8 cellular contexts compared by ENCODE assay signal in genomic region chr16:51762081-51762995, GRCh38.
A peak's percentile ranks its signal among the peaks of the same experiment; 100 is the strongest.
DNase-seq lines count a peak whose midpoint lies in the region; ATAC-seq and TF ChIP-seq lines count a peak whose summit lies in the region.

No MANE protein-coding gene starts in this region.

- peak; percentile 91 for TF ChIP-seq CTCF in DND-41 (IDR thresholded peaks at IDR 0.05; ENCODE audit: borderline replicate concordance, extremely low read depth, low read length, poor library complexity, severe bottlenecking)

- intact Hi-C loops in posterior vena cava (cut with DNase I), result no loop called here

- no peak overlapping the region; the same call in 1 of the 2 replicates for H2AFZ ChIP-seq in DND-41 (ENCODE audit: low read depth, low read length)

- no peaks in the 10 kb centered on the region for H3K9me3 ChIP-seq in DND-41 (ENCODE audit: insufficient read depth, low read length, severe bottlenecking)

- no peak overlapping the region for H3K4me2 ChIP-seq in DND-41 (ENCODE audit: insufficient read depth, low read length)

- no peaks in the 10 kb centered on the region for H4K20me1 ChIP-seq in DND-41 (ENCODE audit: insufficient read depth, low read length)

- no peaks in the 10 kb centered on the region for H3K4me1 ChIP-seq in DND-41 (ENCODE audit: insufficient read depth, low read length)

- DNase-seq in DND-41 (peak; percentile 68), HPDE6-E6E7 (ENCODE audit: extremely low spot score) (peak; percentile 67), NOMO-1 (lab: John Stamatoyannopoulos, UW; ENCODE audit: unreplicated experiment in 2 of 2) (peak; percentile 38 to 39), glomerular visceral epithelial cell (ENCODE audit: extremely low spot score) (peak; percentile 66), posterior vena cava (ENCODE audit: low spot score) (peak; percentile 87)

- H3K36me3 Mint-ChIP-seq in activated T-helper 17 cell treated with anti-CD3 and anti-CD28 coated beads, Interleukin-2, amount 50 U/mL, for 72 hours (ENCODE audit: low read depth), result no peaks in the 10 kb centered on the region

- H3K36me3 ChIP-seq in DND-41 (ENCODE audit: insufficient read depth, low read length), result no peaks in the 10 kb centered on the region

- peaks cover 14% of the 10 kb centered on the region for H3K27me3 ChIP-seq in DND-41 (ENCODE audit: insufficient read depth, low read length, poor library complexity)

- H3K9me3 Mint-ChIP-seq in activated T-helper 17 cell treated with anti-CD3 and anti-CD28 coated beads, Interleukin-2, amount 50 U/mL, for 72 hours, result peaks cover 7% of the 10 kb centered on the region

- no peaks in the 10 kb centered on the region for H3K79me2 ChIP-seq in DND-41 (ENCODE audit: insufficient read depth, low read length)

- no peak overlapping the region for H3K4me3 Mint-ChIP-seq in activated T-helper 17 cell treated with anti-CD3 and anti-CD28 coated beads, Interleukin-2, amount 50 U/mL, for 72 hours

- H3K4me3 ChIP-seq in DND-41 (ENCODE audit: low read depth in 1 of 2, low read length in 2 of 2), result no peak overlapping the region

- no peak overlapping the region for H3K27ac Mint-ChIP-seq in activated T-helper 17 cell treated with anti-CD3 and anti-CD28 coated beads, Interleukin-2, amount 50 U/mL, for 72 hours

- no peaks in the 10 kb centered on the region for H3K4me1 Mint-ChIP-seq in activated T-helper 17 cell treated with anti-CD3 and anti-CD28 coated beads, Interleukin-2, amount 50 U/mL, for 72 hours

- no peak overlapping the region for H3K9ac ChIP-seq in DND-41 (ENCODE audit: low read depth, low read length)

- ATAC-seq in DND-41 (ENCODE audit: insufficient read depth, low read depth) (peak; percentile 95), GM21360 (IDR thresholded peaks at IDR 0.05; ENCODE audit: unreplicated experiment) (peak; percentile 98), HG03196 (IDR thresholded peaks at IDR 0.05; ENCODE audit: unreplicated experiment) (no peak)
- peak; percentile 47 for ATAC-seq in activated T-helper 17 cell treated with anti-CD3 and anti-CD28 coated beads, Interleukin-2, amount 50 U/mL, for 72 hours (replicated peaks)

- no peak overlapping the region for H3K27ac ChIP-seq in DND-41 (ENCODE audit: low read length)

- peaks cover 3% of the 10 kb centered on the region for H3K27me3 Mint-ChIP-seq in activated T-helper 17 cell treated with anti-CD3 and anti-CD28 coated beads, Interleukin-2, amount 50 U/mL, for 72 hours
